Comparison of ENCODE assay signal across 8 cellular contexts in the genomic region with DNA sequence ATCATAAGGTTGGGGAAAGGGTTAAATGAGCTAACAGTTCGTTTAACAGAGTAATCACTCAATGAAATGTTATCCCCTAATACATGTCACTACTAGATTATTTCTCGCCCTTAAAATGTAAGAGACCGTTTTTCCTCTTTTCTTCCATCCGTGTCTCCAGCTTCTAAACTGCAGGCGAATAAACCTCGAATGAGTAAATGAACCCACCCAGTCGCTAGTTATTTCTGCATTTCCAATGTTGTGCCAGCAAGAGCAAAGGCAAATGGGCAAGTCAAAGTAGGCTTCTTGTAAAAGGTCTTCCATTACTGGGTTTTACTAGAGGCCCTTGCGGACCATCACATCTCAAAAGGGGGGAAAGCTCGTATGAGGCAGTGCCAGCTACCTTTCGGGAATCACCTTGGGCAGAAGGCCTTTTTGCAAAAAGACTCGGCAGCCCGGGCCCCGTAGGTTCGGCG. TPM values are rescaled to one million over a fixed set of nuclear protein-coding genes. Genes with fewer than 3 reads are reported as not detected.
A peak's percentile ranks its signal among the peaks of the same experiment; 100 is the strongest.
DNase-seq lines count a peak whose midpoint lies in the region; ATAC-seq and TF ChIP-seq lines count a peak whose summit lies in the region.

No MANE protein-coding gene starts in this region.

- peaks cover 17% of the 10 kb centered on the region for H3K4me1 ChIP-seq in HUES48 (ENCODE audit: control insufficient read depth, insufficient read depth, low read length)

- H3K36me3 Mint-ChIP-seq in naive thymus-derived CD8-positive, alpha-beta T cell: no peaks in the 10 kb centered on the region

- H3K9me3 Mint-ChIP-seq in naive thymus-derived CD8-positive, alpha-beta T cell: peaks cover 0 to 6% (median 0%) of the 10 kb centered on the region in 9 donors

- no peaks in the 10 kb centered on the region for H3K36me3 ChIP-seq in HUES48 (ENCODE audit: control insufficient read depth, insufficient read depth, low read length)

- H3K4me3 ChIP-seq in HUES48 (ENCODE audit: low read depth, low read length) (peak overlapping the region; percentile 97), cardiac fibroblast (replicated peaks in 1 of 2; ENCODE audit: low read depth in 2 of 2, low read length in 2 of 2) (peak overlapping the region; percentile 32 to 93)

- no peak for TF ChIP-seq CTCF in cardiac fibroblast (IDR thresholded peaks at IDR 0.05; ENCODE audit: low read depth, low read length)

- H3K27me3 Mint-ChIP-seq in naive thymus-derived CD8-positive, alpha-beta T cell: peaks cover 0 to 5% (median 3%) of the 10 kb centered on the region in 5 donors

- peak in 1 of 2 donors; percentile 30 for ATAC-seq in naive thymus-derived CD8-positive, alpha-beta T cell

- H3K27ac ChIP-seq in HUES48 (ENCODE audit: low read depth, low read length): peak overlapping the region; percentile 95

- POLR2A ChIA-PET in naive thymus-derived CD8-positive, alpha-beta T cell (lab: Charles Lee): interaction anchor here (0.6 to 3.0 kb wide), 4 partner anchors 11 to 358 kb away, joined by 3 to 21 read pairs (median 8); a partner anchor contains a TSS

- no peaks in the 10 kb centered on the region for H3K9me3 ChIP-seq in HUES48 (ENCODE audit: control insufficient read depth, insufficient read depth, low read length)

- H3K9ac ChIP-seq in HUES48 (ENCODE audit: low read depth, low read length): peak overlapping the region; percentile 60

- H3K27ac Mint-ChIP-seq in naive thymus-derived CD8-positive, alpha-beta T cell: peak overlapping the region; percentile 91 to 98 (median 96)

- peak overlapping the region; percentile 80 to 93 (median 86) for H3K4me3 Mint-ChIP-seq in naive thymus-derived CD8-positive, alpha-beta T cell

- peaks cover 32 to 51% (median 48%) of the 10 kb centered on the region in 4 donors for H3K4me1 Mint-ChIP-seq in naive thymus-derived CD8-positive, alpha-beta T cell

- DNase-seq in DMS114 treated with DMSO at 0.1 percent for 48 hours (lab: John Stamatoyannopoulos, UW; ENCODE audit: unreplicated experiment) (peak; percentile 69), cardiac fibroblast (ENCODE audit: low read depth in 2 of 2) (no peak), SHP77 treated with DMSO at 0.1 percent for 48 hours (lab: John Stamatoyannopoulos, UW) (no peak), NCI-H2107 (lab: John Stamatoyannopoulos, UW) (no peak), DMS79 (lab: John Stamatoyannopoulos, UW) (no peak), D341Med (ENCODE audit: low spot score) (no peak)
- peak in 1 of 10 donors; percentile 93 for DNase-seq in naive thymus-derived CD8-positive, alpha-beta T cell

- no peaks in the 10 kb centered on the region for H3K27me3 ChIP-seq in HUES48 (ENCODE audit: control insufficient read depth, insufficient read depth, low read length)

RNA-seq across cellular contexts. Expression of a gene that starts 0.4 kb away (rescaled TPM):
- total RNA-seq in naive thymus-derived CD8-positive, alpha-beta T cell: 10 to 100 TPM; 23.6 to 26.6 TPM
- 10 to 100 TPM; 14.2 to 18.8 (median 16.3) TPM for polyA plus RNA-seq in naive thymus-derived CD8-positive, alpha-beta T cell
